Comparison of ENCODE assay signal across 2 cellular contexts in the genomic region with DNA sequence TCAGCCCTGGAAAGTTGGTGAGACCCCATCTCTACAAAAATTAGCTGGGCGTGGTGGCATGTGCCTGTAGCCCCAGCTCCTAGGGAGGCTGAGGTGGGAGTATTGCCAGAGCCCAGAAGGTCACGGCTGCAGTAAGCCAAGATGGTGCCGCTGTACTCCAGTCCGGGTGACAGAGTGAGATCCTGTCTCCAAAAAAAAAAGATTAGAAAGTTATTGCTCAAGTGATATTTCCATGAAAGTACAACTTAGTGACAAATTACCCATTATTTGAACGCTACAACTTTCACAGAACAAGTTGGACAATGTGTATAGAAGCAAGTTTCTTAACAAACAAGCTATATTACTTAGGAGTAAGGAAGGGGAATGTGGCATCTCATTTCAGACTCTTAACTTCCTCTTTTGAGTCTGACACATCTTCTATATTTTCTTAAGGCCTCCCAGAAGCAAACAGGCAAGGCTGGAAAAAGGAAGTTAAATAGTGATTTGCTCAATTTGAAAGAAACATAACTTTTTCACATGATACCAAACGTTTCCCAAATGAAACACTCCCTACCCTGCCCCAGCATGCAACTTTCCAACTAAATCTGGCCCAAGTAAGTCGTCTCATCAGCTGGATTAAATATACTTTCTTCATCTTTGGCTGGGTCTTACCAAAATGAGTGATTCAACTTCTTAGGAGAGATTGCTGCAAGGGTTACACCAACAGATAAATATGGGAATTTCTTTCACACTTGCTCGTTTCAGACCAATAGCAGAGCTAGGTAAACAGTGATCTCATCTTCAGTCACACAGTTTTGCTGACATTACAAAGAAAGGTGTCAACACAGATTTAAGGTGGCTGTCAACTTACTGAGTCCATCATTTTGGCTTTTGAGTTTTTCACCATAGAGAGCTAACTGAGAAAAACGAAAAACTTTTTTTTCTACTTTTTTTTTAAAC.
TF ChIP-seq lines count a peak whose summit lies in the region.

No MANE protein-coding gene starts in this region.

TF ChIP-seq in K562, 482 proteins besides CTCF, POLR2A, EP300 and RAD21 (continues in another document):
- TF ChIP-seq ZNF449 (CRISPR knock-in tag; IDR thresholded peaks at IDR 0.05) (peak; percentile 31; the same call in 1 of the 2 replicates), HLTF (IDR thresholded peaks at IDR 0.05) (no peak), SMC3 (conservative IDR thresholded peaks at IDR 0.05; ENCODE audit: insufficient read depth, low read depth, low read length) (no peak), U2AF1 (optimal IDR thresholded peaks at IDR 0.05; ENCODE audit: low read depth, low read length) (no peak), TAF1 (IDR thresholded peaks at IDR 0.05; ENCODE audit: control insufficient read depth, extremely low read depth, insufficient read depth, low read length, severe bottlenecking) (no peak), SP2 (IDR thresholded peaks at IDR 0.05; ENCODE audit: extremely low read depth, low read depth, low read length, poor library complexity, severe bottlenecking) (no peak), DIDO1 (tag; IDR thresholded peaks at IDR 0.05; ENCODE audit: low read depth) (no peak), KDM5B (IDR thresholded peaks at IDR 0.05; ENCODE audit: insufficient replicate concordance, low read depth, low read length) (no peak), LEF1 (IDR thresholded peaks at IDR 0.05) (no peak), E4F1 (CRISPR knock-in tag; IDR thresholded peaks at IDR 0.05; ENCODE audit: borderline replicate concordance) (no peak), ARID1B (IDR thresholded peaks at IDR 0.05) (0 out of 2 replicates have a peak, but pooled peaks have one; percentile 13), TCFL5 (CRISPR knock-in tag; conservative IDR thresholded peaks at IDR 0.05) (no peak), JUND (IDR thresholded peaks at IDR 0.05; ENCODE audit: borderline replicate concordance, low read depth, low read length) (peak; percentile 30; the same call in 1 of the 2 replicates), JUND (tag; IDR thresholded peaks at IDR 0.05; ENCODE audit: borderline replicate concordance, low read depth, low read length) (peak; percentile 58; the same call in 1 of the 3 replicates), ZFP30 (CRISPR knock-in tag; IDR thresholded peaks at IDR 0.05; ENCODE audit: borderline replicate concordance) (no peak), DACH1 (IDR thresholded peaks at IDR 0.05; ENCODE audit: partially characterized antibody) (no peak), ZNF316 (IDR thresholded peaks at IDR 0.05) (peak; percentile 91), ESRRB (CRISPR knock-in tag; IDR thresholded peaks at IDR 0.05; ENCODE audit: borderline replicate concordance) (no peak), YBX1 (IDR thresholded peaks at IDR 0.05) (no peak)
- TF ChIP-seq, protein P1, sequence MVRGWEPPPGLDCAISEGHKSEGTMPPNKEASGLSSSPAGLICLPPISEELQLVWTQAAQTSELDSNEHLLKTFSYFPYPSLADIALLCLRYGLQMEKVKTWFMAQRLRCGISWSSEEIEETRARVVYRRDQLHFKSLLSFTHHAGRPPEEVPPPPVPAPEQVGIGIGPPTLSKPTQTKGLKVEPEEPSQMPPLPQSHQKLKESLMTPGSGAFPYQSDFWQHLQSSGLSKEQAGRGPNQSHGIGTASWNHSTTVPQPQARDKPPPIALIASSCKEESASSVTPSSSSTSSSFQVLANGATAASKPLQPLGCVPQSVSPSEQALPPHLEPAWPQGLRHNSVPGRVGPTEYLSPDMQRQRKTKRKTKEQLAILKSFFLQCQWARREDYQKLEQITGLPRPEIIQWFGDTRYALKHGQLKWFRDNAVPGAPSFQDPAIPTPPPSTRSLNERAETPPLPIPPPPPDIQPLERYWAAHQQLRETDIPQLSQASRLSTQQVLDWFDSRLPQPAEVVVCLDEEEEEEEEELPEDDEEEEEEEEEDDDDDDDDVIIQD (CRISPR knock-in tag; IDR thresholded peaks at IDR 0.05), result no peak
- TF ChIP-seq, protein P2, sequence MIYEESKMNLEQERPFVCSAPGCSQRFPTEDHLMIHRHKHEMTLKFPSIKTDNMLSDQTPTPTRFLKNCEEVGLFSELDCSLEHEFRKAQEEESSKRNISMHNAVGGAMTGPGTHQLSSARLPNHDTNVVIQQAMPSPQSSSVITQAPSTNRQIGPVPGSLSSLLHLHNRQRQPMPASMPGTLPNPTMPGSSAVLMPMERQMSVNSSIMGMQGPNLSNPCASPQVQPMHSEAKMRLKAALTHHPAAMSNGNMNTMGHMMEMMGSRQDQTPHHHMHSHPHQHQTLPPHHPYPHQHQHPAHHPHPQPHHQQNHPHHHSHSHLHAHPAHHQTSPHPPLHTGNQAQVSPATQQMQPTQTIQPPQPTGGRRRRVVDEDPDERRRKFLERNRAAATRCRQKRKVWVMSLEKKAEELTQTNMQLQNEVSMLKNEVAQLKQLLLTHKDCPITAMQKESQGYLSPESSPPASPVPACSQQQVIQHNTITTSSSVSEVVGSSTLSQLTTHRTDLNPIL (CRISPR knock-in tag; IDR thresholded peaks at IDR 0.05), result 0 out of 2 replicates have a peak, but pooled peaks have one; percentile 40
- TF ChIP-seq, protein P3, sequence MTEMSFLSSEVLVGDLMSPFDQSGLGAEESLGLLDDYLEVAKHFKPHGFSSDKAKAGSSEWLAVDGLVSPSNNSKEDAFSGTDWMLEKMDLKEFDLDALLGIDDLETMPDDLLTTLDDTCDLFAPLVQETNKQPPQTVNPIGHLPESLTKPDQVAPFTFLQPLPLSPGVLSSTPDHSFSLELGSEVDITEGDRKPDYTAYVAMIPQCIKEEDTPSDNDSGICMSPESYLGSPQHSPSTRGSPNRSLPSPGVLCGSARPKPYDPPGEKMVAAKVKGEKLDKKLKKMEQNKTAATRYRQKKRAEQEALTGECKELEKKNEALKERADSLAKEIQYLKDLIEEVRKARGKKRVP (CRISPR knock-in tag; IDR thresholded peaks at IDR 0.05), result no peak

TF ChIP-seq in HepG2, 621 proteins besides CTCF, POLR2A, EP300 and RAD21 (continues in another document):
- TF ChIP-seq JUN (CRISPR knock-in tag; IDR thresholded peaks at IDR 0.05), result peak; percentile 31; the same call in 1 of the 2 replicates
- TF ChIP-seq MAFK (conservative IDR thresholded peaks at IDR 0.05 in 1 of 2, IDR thresholded peaks at IDR 0.05 in 1 of 2; ENCODE audit: low read length in 2 of 2), result peak; percentile 95 to 97
- TF ChIP-seq, protein P3 (CRISPR knock-in tag; IDR thresholded peaks at IDR 0.05), result 0 out of 4 replicates have a peak, but pooled peaks of 1 of the 2 experiments have one; percentile 27
- TF ChIP-seq FOXA1 (IDR thresholded peaks at IDR 0.05), result no peak
- TF ChIP-seq FOXA1 (CRISPR knock-in tag; IDR thresholded peaks at IDR 0.05), result peak; percentile 81
- TF ChIP-seq KLF9 (CRISPR knock-in tag; IDR thresholded peaks at IDR 0.05; ENCODE audit: low read depth), result no peak
- peak; percentile 39; the same call in 1 of the 2 replicates for TF ChIP-seq FOXK1 (CRISPR knock-in tag; IDR thresholded peaks at IDR 0.05; ENCODE audit: borderline replicate concordance, low read depth)
- no peak for TF ChIP-seq MAZ (IDR thresholded peaks at IDR 0.05; ENCODE audit: borderline replicate concordance, low read depth, low read length)
- no peak for TF ChIP-seq MAZ (CRISPR knock-in tag; IDR thresholded peaks at IDR 0.05; ENCODE audit: low read depth)
- peak; percentile 78 for TF ChIP-seq FOSL2 (CRISPR knock-in tag; IDR thresholded peaks at IDR 0.05)
- no peak for TF ChIP-seq ZNF772 (CRISPR knock-in tag; IDR thresholded peaks at IDR 0.05)
- no peak for TF ChIP-seq TIGD3 (CRISPR knock-in tag; IDR thresholded peaks at IDR 0.05; ENCODE audit: borderline replicate concordance)
- no peak for TF ChIP-seq ZNF746 (CRISPR knock-in tag; IDR thresholded peaks at IDR 0.05)
- TF ChIP-seq MED1 (CRISPR knock-in tag; IDR thresholded peaks at IDR 0.05), result peak; percentile 52
- TF ChIP-seq FOXA3 (CRISPR knock-in tag; IDR thresholded peaks at IDR 0.05), result peak; percentile 76
- TF ChIP-seq AHDC1 (CRISPR knock-in tag; IDR thresholded peaks at IDR 0.05; ENCODE audit: borderline replicate concordance), result no peak
- peak; percentile 56; the same call in 1 of the 2 replicates for TF ChIP-seq ELF4 (CRISPR knock-in tag; IDR thresholded peaks at IDR 0.05; ENCODE audit: borderline replicate concordance)
- peak; percentile 95 for TF ChIP-seq MAFF (IDR thresholded peaks at IDR 0.05; ENCODE audit: low read depth, low read length)
- 0 out of 2 replicates have a peak, but pooled peaks have one; percentile 6 for TF ChIP-seq TCF7 (IDR thresholded peaks at IDR 0.05; ENCODE audit: low read depth)
- TF ChIP-seq, protein P4, sequence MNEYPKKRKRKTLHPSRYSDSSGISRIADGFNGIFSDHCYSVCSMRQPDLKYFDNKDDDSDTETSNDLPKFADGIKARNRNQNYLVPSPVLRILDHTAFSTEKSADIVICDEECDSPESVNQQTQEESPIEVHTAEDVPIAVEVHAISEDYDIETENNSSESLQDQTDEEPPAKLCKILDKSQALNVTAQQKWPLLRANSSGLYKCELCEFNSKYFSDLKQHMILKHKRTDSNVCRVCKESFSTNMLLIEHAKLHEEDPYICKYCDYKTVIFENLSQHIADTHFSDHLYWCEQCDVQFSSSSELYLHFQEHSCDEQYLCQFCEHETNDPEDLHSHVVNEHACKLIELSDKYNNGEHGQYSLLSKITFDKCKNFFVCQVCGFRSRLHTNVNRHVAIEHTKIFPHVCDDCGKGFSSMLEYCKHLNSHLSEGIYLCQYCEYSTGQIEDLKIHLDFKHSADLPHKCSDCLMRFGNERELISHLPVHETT (CRISPR knock-in tag; conservative IDR thresholded peaks at IDR 0.05), result no peak
- no peak for TF ChIP-seq LBX2 (CRISPR knock-in tag; IDR thresholded peaks at IDR 0.05; ENCODE audit: borderline replicate concordance)
- peak; percentile 62; the same call in 1 of the 2 replicates for TF ChIP-seq TBX2 (CRISPR knock-in tag; IDR thresholded peaks at IDR 0.05; ENCODE audit: borderline replicate concordance)
- no peak for TF ChIP-seq HCFC1 (IDR thresholded peaks at IDR 0.05; ENCODE audit: low read depth, low read length)
- TF ChIP-seq ATF3 (CRISPR knock-in tag; IDR thresholded peaks at IDR 0.05), result peak; percentile 76
- TF ChIP-seq ZNF513 (CRISPR knock-in tag; conservative IDR thresholded peaks at IDR 0.05), result no peak
- TF ChIP-seq DMAP1 (CRISPR knock-in tag; IDR thresholded peaks at IDR 0.05), result no peak
